Comparison of ENCODE assay signal across 18 cellular contexts in genomic region chr2:1831617-1831970, GRCh38.
"Had no signal": no experiment of that assay in that cellular context is flagged by ENCODE, and none has a peak within 500 bp of the region (broad histone marks: within the 10 kb centered on the region; RNA-seq: fewer than 3 reads in every experiment).

No MANE protein-coding gene starts in this region.

- H3K36me3 ChIP-seq: sigmoid colon, stomach, upper lobe of left lung, uterus had no signal

- H3K4me1 Mint-ChIP-seq: naive thymus-derived CD4-positive, alpha-beta T cell had no signal

- H3K4me3 Mint-ChIP-seq: dendritic cell treated with granulocyte-macrophage colony-stimulating factor and Interleukin-4, amounts not matched to agents 40 ng/mL and 50 ng/mL, for 4 days; effector memory CD8-positive, alpha-beta T cell; naive thymus-derived CD4-positive, alpha-beta T cell; nephron progenitor cell had no signal

- H3K36me3 Mint-ChIP-seq: naive thymus-derived CD4-positive, alpha-beta T cell had no signal

- H3K27ac Mint-ChIP-seq: dendritic cell treated with granulocyte-macrophage colony-stimulating factor and Interleukin-4, amounts not matched to agents 40 ng/mL and 50 ng/mL, for 4 days; effector memory CD8-positive, alpha-beta T cell; nephron progenitor cell had no signal

- H3K27me3 Mint-ChIP-seq: dendritic cell treated with granulocyte-macrophage colony-stimulating factor and Interleukin-4, amounts not matched to agents 40 ng/mL and 50 ng/mL, for 4 days had no signal

- DNase-seq: effector memory CD8-positive, alpha-beta T cell; erythroblast; foreskin keratinocyte; head of caudate nucleus; kidney glomerular epithelial cell; mammary epithelial cell; naive thymus-derived CD4-positive, alpha-beta T cell; nephron progenitor cell; sigmoid colon; stimulated activated CD4-positive, alpha-beta T cell treated with anti-CD3 and anti-CD28 coated beads, Interleukin-12 subunit alpha, Interleukin-12 subunit beta, amount 100 ng/mL, for 4 hours; stimulated activated naive CD4-positive, alpha-beta T cell; stomach; substantia nigra; upper lobe of left lung; uterus had no signal

- H3K4me1 ChIP-seq: foreskin keratinocyte, upper lobe of left lung, uterus had no signal

- ATAC-seq: effector memory CD8-positive, alpha-beta T cell; foreskin keratinocyte had no signal

- H3K27me3 ChIP-seq: foreskin keratinocyte, hepatocyte, sigmoid colon, stomach, upper lobe of left lung, uterus had no signal

- H3K27ac ChIP-seq: foreskin keratinocyte, hepatocyte, skin epidermis, stomach, upper lobe of left lung, uterus had no signal

- H3K4me3 ChIP-seq: hepatocyte, sigmoid colon, skin epidermis, stomach, upper lobe of left lung, uterus had no signal

- H3K9me3 ChIP-seq: sigmoid colon, stomach, upper lobe of left lung, uterus had no signal

- H3K9me3 Mint-ChIP-seq: dendritic cell treated with granulocyte-macrophage colony-stimulating factor and Interleukin-4, amounts not matched to agents 40 ng/mL and 50 ng/mL, for 4 days; naive thymus-derived CD4-positive, alpha-beta T cell; nephron progenitor cell had no signal
